8 cellular contexts compared by ENCODE assay signal in genomic region chr13:95535243-95535642, GRCh38. TPM values are rescaled to one million over a fixed set of nuclear protein-coding genes. Genes with fewer than 3 reads are reported as not detected.
DNase-seq lines count a peak whose midpoint lies in the region; ATAC-seq and TF ChIP-seq lines count a peak whose summit lies in the region.
"Had no signal": no experiment of that assay in that cellular context is flagged by ENCODE, and none has a peak within 500 bp of the region (broad histone marks: within the 10 kb centered on the region; RNA-seq: fewer than 3 reads in every experiment).

No MANE protein-coding gene starts in this region.

- peak; percentile 58 for DNase-seq in astrocyte of the cerebellum (ENCODE audit: low read depth)
- DNase-seq in osteoblast (ENCODE audit: insufficient read length, low spot score, missing footprints): no peak
- DNase-seq in iPS-NIHi11 (ENCODE audit: low spot score): no peak
- no peak for DNase-seq in hippocampal formation (lab: John Stamatoyannopoulos, UW)
- DNase-seq: nucleus accumbens had no signal

- TF ChIP-seq CTCF in astrocyte of the cerebellum (IDR thresholded peaks at IDR 0.05; ENCODE audit: low read depth, low read length, missing control alignments): no peak
- TF ChIP-seq CTCF in osteoblast (IDR thresholded peaks at IDR 0.05; ENCODE audit: extremely low read depth, low read depth, low read length): no peak

- no peaks in the 10 kb centered on the region for H3K79me2 ChIP-seq in osteoblast (ENCODE audit: insufficient read depth, low read length)

- H3K4me3 ChIP-seq in astrocyte of the cerebellum (ENCODE audit: low read depth, low read length): no peak overlapping the region
- peak overlapping the region; percentile 28 for H3K4me3 ChIP-seq in osteoblast (ENCODE audit: insufficient read depth, low read length)

- H3K27ac ChIP-seq in osteoblast (ENCODE audit: low read depth, low read length): no peak overlapping the region

- H2AFZ ChIP-seq in osteoblast (ENCODE audit: low read length): no peak overlapping the region

- no peaks in the 10 kb centered on the region for H3K9me3 ChIP-seq in osteoblast (ENCODE audit: low read depth, low read length)

- H3K4me1 ChIP-seq in osteoblast (ENCODE audit: insufficient read depth, low read length): peaks cover 25% of the 10 kb centered on the region

- H3K4me2 ChIP-seq in osteoblast (ENCODE audit: insufficient read depth, low read length): peak overlapping the region; percentile 37

- peak; percentile 65 for ATAC-seq in GM18870 (IDR thresholded peaks at IDR 0.05; ENCODE audit: unreplicated experiment)
- ATAC-seq in HG03442 (IDR thresholded peaks at IDR 0.05; ENCODE audit: unreplicated experiment): peak; percentile 81
- no peak for ATAC-seq in HG03097 (IDR thresholded peaks at IDR 0.05; ENCODE audit: low FRiP score, unreplicated experiment)

- H4K20me1 ChIP-seq in osteoblast (ENCODE audit: insufficient read depth, low read length): no peaks in the 10 kb centered on the region

- in situ Hi-C loops in astrocyte of the cerebellum (cut with HindIII; ENCODE audit: low sequenced_read_pairs): no loop called here

- H3K36me3 ChIP-seq in osteoblast (ENCODE audit: insufficient read depth, low read length): no peaks in the 10 kb centered on the region

- no peaks in the 10 kb centered on the region for H3K27me3 ChIP-seq in osteoblast (ENCODE audit: insufficient read depth, low read length)

RNA-seq across cellular contexts. Expression of gene CLDN10, which starts 17.3 kb away (rescaled TPM):
- total RNA-seq in osteoblast: not detected in 2 replicates
